ENCODE assay signal across 8 cellular contexts in genomic region chr1:248873409-248873992, GRCh38. TPM values are rescaled to one million over a fixed set of nuclear protein-coding genes. Genes with fewer than 3 reads are reported as not detected.
A peak's percentile ranks its signal among the peaks of the same experiment; 100 is the strongest.
DNase-seq lines count a peak whose midpoint lies in the region; ATAC-seq and TF ChIP-seq lines count a peak whose summit lies in the region.

No MANE protein-coding gene starts in this region.

- H3K9me3 Mint-ChIP-seq in GM23338: peaks cover 13% of the 10 kb centered on the region
- peaks cover 5% of the 10 kb centered on the region for H3K9me3 Mint-ChIP-seq in activated T-helper 17 cell treated with anti-CD3 and anti-CD28 coated beads, Interleukin-2, amount 50 U/mL, for 72 hours
- no peaks in the 10 kb centered on the region for H3K9me3 Mint-ChIP-seq in natural killer cell treated with Interleukin-12 subunit alpha and Interleukin-12 subunit beta and Interleukin-15 and Interleukin-18, amount 100 ng/mL, for 72 hours

- no peaks in the 10 kb centered on the region for H3K9me2 ChIP-seq in GM23338 (ENCODE audit: insufficient read depth)

- H3K4me1 Mint-ChIP-seq in GM23338: peaks cover 3% of the 10 kb centered on the region
- peaks cover 9% of the 10 kb centered on the region for H3K4me1 Mint-ChIP-seq in activated T-helper 17 cell treated with anti-CD3 and anti-CD28 coated beads, Interleukin-2, amount 50 U/mL, for 72 hours
- peaks cover 20 to 21% of the 10 kb centered on the region in 2 donors for H3K4me1 Mint-ChIP-seq in natural killer cell treated with Interleukin-12 subunit alpha and Interleukin-12 subunit beta and Interleukin-15 and Interleukin-18, amount 100 ng/mL, for 72 hours (ENCODE audit: low read depth in 2 of 2)

- H3F3A ChIP-seq in GM23338 (replicated peaks; ENCODE audit: low read depth): peaks cover 9% of the 10 kb centered on the region

- H3K27me3 Mint-ChIP-seq in GM23338 (ENCODE audit: insufficient read depth, low read depth, poor library complexity): peaks cover 19% of the 10 kb centered on the region
- H3K27me3 Mint-ChIP-seq in activated T-helper 17 cell treated with anti-CD3 and anti-CD28 coated beads, Interleukin-2, amount 50 U/mL, for 72 hours: no peaks in the 10 kb centered on the region
- no peaks in the 10 kb centered on the region for H3K27me3 Mint-ChIP-seq in natural killer cell treated with Interleukin-12 subunit alpha and Interleukin-12 subunit beta and Interleukin-15 and Interleukin-18, amount 100 ng/mL, for 72 hours

- H3K4me2 ChIP-seq in DND-41 (ENCODE audit: insufficient read depth, low read length): peak overlapping the region; percentile 77
- H3K4me2 ChIP-seq in GM23338: peak overlapping the region; percentile 83

- H3K36me3 ChIP-seq in DND-41 (ENCODE audit: insufficient read depth, low read length) (no peaks in the 10 kb centered on the region), GM23338 (ENCODE audit: insufficient read depth) (no peaks in the 10 kb centered on the region)

- peak overlapping the region; percentile 98 for H3K4me3 Mint-ChIP-seq in GM23338
- H3K4me3 Mint-ChIP-seq in activated T-helper 17 cell treated with anti-CD3 and anti-CD28 coated beads, Interleukin-2, amount 50 U/mL, for 72 hours: peak overlapping the region; percentile 94
- peak overlapping the region; percentile 97 for H3K4me3 Mint-ChIP-seq in natural killer cell treated with Interleukin-12 subunit alpha and Interleukin-12 subunit beta and Interleukin-15 and Interleukin-18, amount 100 ng/mL, for 72 hours

- H3K27me3 ChIP-seq in DND-41 (ENCODE audit: insufficient read depth, low read length, poor library complexity): no peaks in the 10 kb centered on the region
- no peaks in the 10 kb centered on the region for H3K27me3 ChIP-seq in GM23338 (ENCODE audit: insufficient read depth)

- TF ChIP-seq CTCF in DND-41 (IDR thresholded peaks at IDR 0.05; ENCODE audit: borderline replicate concordance, extremely low read depth, low read length, poor library complexity, severe bottlenecking) (peak; percentile 5), GM23338 (conservative IDR thresholded peaks at IDR 0.05; ENCODE audit: low read depth in 2 of 2) (0 out of 4 replicates have a peak, but pooled peaks of 1 of the 2 experiments have one; percentile 0), fibroblast of pulmonary artery (IDR thresholded peaks at IDR 0.05; ENCODE audit: low read length, missing control alignments) (no peak)

- H3K9ac ChIP-seq in DND-41 (ENCODE audit: low read depth, low read length): peak overlapping the region; percentile 66

- H3K27ac ChIP-seq in DND-41 (ENCODE audit: low read length) (peak overlapping the region; percentile 89), GM23338 (ENCODE audit: low read depth) (peak overlapping the region; percentile 88)

- peaks cover 4% of the 10 kb centered on the region; the same call in 1 of the 3 replicates for H3K36me3 Mint-ChIP-seq in GM23338 (ENCODE audit: low read depth)
- H3K36me3 Mint-ChIP-seq in activated T-helper 17 cell treated with anti-CD3 and anti-CD28 coated beads, Interleukin-2, amount 50 U/mL, for 72 hours (ENCODE audit: low read depth): peaks cover 19% of the 10 kb centered on the region
- peaks cover 5% of the 10 kb centered on the region for H3K36me3 Mint-ChIP-seq in natural killer cell treated with Interleukin-12 subunit alpha and Interleukin-12 subunit beta and Interleukin-15 and Interleukin-18, amount 100 ng/mL, for 72 hours

- H2AFZ ChIP-seq in DND-41 (ENCODE audit: low read depth, low read length) (peak overlapping the region; percentile 57), GM23338 (peak overlapping the region; percentile 98)

- no peaks in the 10 kb centered on the region for H3K9me3 ChIP-seq in DND-41 (ENCODE audit: insufficient read depth, low read length, severe bottlenecking)

- DNase-seq in DND-41 (peak; percentile 96), GM23338 (ENCODE audit: low spot score) (peak; percentile 91), Kasumi-1 (lab: John Stamatoyannopoulos, UW) (peak; percentile 88 to 93), RKO (ENCODE audit: low spot score) (peak; percentile 96), fibroblast of pulmonary artery (ENCODE audit: low read depth) (peak; percentile 98)
- DNase-seq in natural killer cell treated with Interleukin-12 subunit alpha and Interleukin-12 subunit beta and Interleukin-15 and Interleukin-18, amount 100 ng/mL, for 72 hours (ENCODE audit: low spot score): peak; percentile 92
- DNase-seq in stimulated activated naive CD4-positive, alpha-beta T cell treated with Interleukin-2 at 50 U/mL for 16 hours (lab: John Stamatoyannopoulos, UW): peak; percentile 87

- H3K79me2 ChIP-seq in DND-41 (ENCODE audit: insufficient read depth, low read length): no peaks in the 10 kb centered on the region
- no peaks in the 10 kb centered on the region for H3K79me2 ChIP-seq in GM23338 (replicated peaks; ENCODE audit: insufficient read depth)

- H3K4me3 ChIP-seq in DND-41 (ENCODE audit: low read depth in 1 of 2, low read length in 2 of 2): peak overlapping the region; percentile 24 to 67; a peak in 3 of 4 replicates
- H3K4me3 ChIP-seq in GM23338: peak overlapping the region; percentile 92
- peak overlapping the region; percentile 86 for H3K4me3 ChIP-seq in fibroblast of pulmonary artery (replicated peaks; ENCODE audit: low read depth, low read length)

- H4K20me1 ChIP-seq in DND-41 (ENCODE audit: insufficient read depth, low read length) (no peaks in the 10 kb centered on the region), GM23338 (replicated peaks; ENCODE audit: insufficient read depth) (no peaks in the 10 kb centered on the region)

- H3K4me1 ChIP-seq in DND-41 (ENCODE audit: insufficient read depth, low read length) (peaks cover 18% of the 10 kb centered on the region), GM23338 (ENCODE audit: insufficient read depth) (peaks cover 6% of the 10 kb centered on the region)

- H3K27ac Mint-ChIP-seq in GM23338: peak overlapping the region; percentile 97
- H3K27ac Mint-ChIP-seq in activated T-helper 17 cell treated with anti-CD3 and anti-CD28 coated beads, Interleukin-2, amount 50 U/mL, for 72 hours: peak overlapping the region; percentile 100
- peak overlapping the region; percentile 99 to 100 for H3K27ac Mint-ChIP-seq in natural killer cell treated with Interleukin-12 subunit alpha and Interleukin-12 subunit beta and Interleukin-15 and Interleukin-18, amount 100 ng/mL, for 72 hours

- ATAC-seq in DND-41 (ENCODE audit: insufficient read depth, low read depth) (peak; percentile 81), GM23338 (peak; percentile 84)
- ATAC-seq in activated T-helper 17 cell treated with anti-CD3 and anti-CD28 coated beads, Interleukin-2, amount 50 U/mL, for 72 hours (replicated peaks): peak; percentile 88
- peak; percentile 93 to 94 for ATAC-seq in natural killer cell treated with Interleukin-12 subunit alpha and Interleukin-12 subunit beta and Interleukin-15 and Interleukin-18, amount 100 ng/mL, for 72 hours

TF ChIP-seq in GM23338, 12 proteins besides CTCF, POLR2A, EP300 and RAD21 (continues in another document):
- TF ChIP-seq EZH2phosphoT487 (IDR thresholded peaks at IDR 0.05; ENCODE audit: unreplicated experiment): no peak
- TF ChIP-seq ZNF114 (CRISPR knock-in tag; IDR thresholded peaks at IDR 0.05): no peak
- peak; percentile 58; the same call in 1 of the 2 replicates for TF ChIP-seq ETS1 (IDR thresholded peaks at IDR 0.05)
- no peak for TF ChIP-seq STAT1 (IDR thresholded peaks at IDR 0.05; ENCODE audit: unreplicated experiment)
- TF ChIP-seq EZH2 (IDR thresholded peaks at IDR 0.05; ENCODE audit: low read depth, unreplicated experiment): no peak
- TF ChIP-seq POLR2AphosphoS5 (IDR thresholded peaks at IDR 0.05; ENCODE audit: low read depth): peak; percentile 25; the same call in 1 of the 2 replicates

RNA-seq across cellular contexts. Expression of gene ZNF692, which starts 14.6 kb away (rescaled TPM):
- 34.4 and 57.1 TPM in 2 replicates for total RNA-seq in GM23338 (2014; rRNA removed; shearing (Covaris generic))
- polyA plus RNA-seq in GM23338 (2016; fragmentation: Nextera tagmentation; extraction: Ambion mirVana): 38.3 and 41.2 TPM in 2 replicates
- 100 to 1,000 TPM; 103 to 108 TPM for total RNA-seq in activated T-helper 17 cell treated with anti-CD3 and anti-CD28 coated beads, Interleukin-2, amount 50 U/mL, for 72 hours
- total RNA-seq in natural killer cell treated with Interleukin-12 subunit alpha and Interleukin-12 subunit beta and Interleukin-15 and Interleukin-18, amount 100 ng/mL, for 72 hours: 100 to 1,000 TPM in 1 of 2 donors, 10 to 100 TPM in 1; 40.4 to 142 TPM

RNA-seq across cellular contexts. Expression of gene PGBD2, which starts 32.5 kb away (rescaled TPM):
- 6.6 and 10.2 TPM in 2 replicates for total RNA-seq in GM23338 (2014; rRNA removed; shearing (Covaris generic))
- 4.8 and 5.7 TPM in 2 replicates for polyA plus RNA-seq in GM23338 (2016; fragmentation: Nextera tagmentation; extraction: Ambion mirVana)
- 1 to 10 TPM; 6.4 to 6.9 TPM for total RNA-seq in activated T-helper 17 cell treated with anti-CD3 and anti-CD28 coated beads, Interleukin-2, amount 50 U/mL, for 72 hours
- 1 to 10 TPM; 6.9 to 7.2 TPM for total RNA-seq in natural killer cell treated with Interleukin-12 subunit alpha and Interleukin-12 subunit beta and Interleukin-15 and Interleukin-18, amount 100 ng/mL, for 72 hours

RNA-seq across cellular contexts. Expression of gene ZNF672, which starts 35.5 kb away (rescaled TPM):
- 26.3 and 39.7 TPM in 2 replicates for total RNA-seq in GM23338 (2014; rRNA removed; shearing (Covaris generic))
- 9.0 and 10.3 TPM in 2 replicates for polyA plus RNA-seq in GM23338 (2016; fragmentation: Nextera tagmentation; extraction: Ambion mirVana)
- total RNA-seq in activated T-helper 17 cell treated with anti-CD3 and anti-CD28 coated beads, Interleukin-2, amount 50 U/mL, for 72 hours: 10 to 100 TPM; 36.1 to 38.8 TPM
- 10 to 100 TPM; 41.2 to 59.7 TPM for total RNA-seq in natural killer cell treated with Interleukin-12 subunit alpha and Interleukin-12 subunit beta and Interleukin-15 and Interleukin-18, amount 100 ng/mL, for 72 hours

RNA-seq across cellular contexts. Expression of gene SH3BP5L, which starts 47.8 kb away (rescaled TPM):
- total RNA-seq in GM23338 (2014; rRNA removed; shearing (Covaris generic)): 16.8 and 26.1 TPM in 2 replicates
- polyA plus RNA-seq in GM23338 (2016; fragmentation: Nextera tagmentation; extraction: Ambion mirVana): 2.8 and 3.9 TPM in 2 replicates
- total RNA-seq in activated T-helper 17 cell treated with anti-CD3 and anti-CD28 coated beads, Interleukin-2, amount 50 U/mL, for 72 hours: 10 to 100 TPM; 21.0 to 25.6 TPM
- total RNA-seq in natural killer cell treated with Interleukin-12 subunit alpha and Interleukin-12 subunit beta and Interleukin-15 and Interleukin-18, amount 100 ng/mL, for 72 hours: 10 to 100 TPM; 18.3 to 23.8 TPM

Comparison
In these comparisons a context has a peak if more than half of its experiments do, and no peak if none do; other contexts are left out.
1. Peak in every context shown above with its lines: DNase-seq, ATAC-seq, H3K4me3 ChIP-seq and H3K27ac ChIP-seq.